ENCODE assay signal across 3 cellular contexts in the genomic region with DNA sequence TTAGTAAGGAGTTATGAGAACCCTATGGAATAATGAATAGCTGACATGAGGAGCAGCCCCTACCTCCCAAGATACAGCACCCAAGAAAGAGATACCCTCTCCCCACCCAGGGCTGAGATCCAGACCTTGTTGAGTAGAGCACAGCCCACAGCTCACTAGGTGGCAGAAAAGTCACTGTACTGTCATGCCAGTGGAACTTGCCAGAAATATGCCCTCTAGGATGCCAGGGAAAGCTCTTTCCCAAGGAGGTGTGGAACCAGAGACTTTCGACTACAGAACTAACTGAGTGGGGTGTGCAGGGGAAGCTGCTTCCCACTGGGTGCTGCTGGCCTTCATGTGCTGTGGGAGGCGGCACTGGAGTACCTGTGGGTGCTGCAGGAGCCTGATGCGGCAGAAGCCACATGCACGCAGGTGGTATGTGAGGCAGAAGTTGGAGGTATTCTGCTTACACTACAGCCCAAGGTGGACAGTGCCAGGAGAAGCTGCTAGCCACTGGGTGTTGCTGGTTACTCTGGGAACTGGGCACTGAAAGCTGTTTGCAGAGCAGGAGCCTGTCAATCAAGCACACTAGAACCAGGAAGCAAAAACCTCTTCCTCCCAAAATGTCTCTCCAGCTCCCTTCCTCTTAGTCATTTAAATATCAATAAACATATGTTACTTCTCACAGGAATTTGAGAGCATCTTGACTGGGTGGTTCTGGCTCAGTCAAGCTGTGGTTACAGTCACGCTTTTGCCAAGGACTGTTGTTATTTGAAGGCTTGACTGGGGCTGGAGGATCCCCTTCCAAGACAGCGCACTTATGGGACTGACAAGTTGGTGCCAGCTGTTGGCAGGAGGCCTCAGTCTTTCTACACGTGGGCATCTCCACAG.
TF ChIP-seq lines count a peak whose summit lies in the region.

No MANE protein-coding gene starts in this region.

TF ChIP-seq in SK-N-SH treated with all-trans-retinoic acid at 6 μM for 48 hours, 23 proteins besides CTCF, POLR2A, EP300 and RAD21:
- TF ChIP-seq ZNF565 (CRISPR knock-in tag; conservative IDR thresholded peaks at IDR 0.05; ENCODE audit: low read depth) (no peak), ZC3H10 (CRISPR knock-in tag; IDR thresholded peaks at IDR 0.05) (no peak), PPARA (CRISPR knock-in tag; IDR thresholded peaks at IDR 0.05; ENCODE audit: borderline replicate concordance) (no peak), ARNTL (CRISPR knock-in tag; IDR thresholded peaks at IDR 0.05; ENCODE audit: borderline replicate concordance, low read depth) (no peak), ISL1 (CRISPR knock-in tag; IDR thresholded peaks at IDR 0.05) (no peak), BACH2 (CRISPR knock-in tag; IDR thresholded peaks at IDR 0.05; ENCODE audit: borderline replicate concordance) (no peak), RARB (CRISPR knock-in tag; IDR thresholded peaks at IDR 0.05) (no peak), ESRRG (CRISPR knock-in tag; IDR thresholded peaks at IDR 0.05) (no peak), TCF4 (CRISPR knock-in tag; IDR thresholded peaks at IDR 0.05; ENCODE audit: borderline replicate concordance) (no peak), GLIS3 (CRISPR knock-in tag; IDR thresholded peaks at IDR 0.05) (no peak), SNAI2 (CRISPR knock-in tag; IDR thresholded peaks at IDR 0.05) (no peak), ZFP3 (CRISPR knock-in tag; IDR thresholded peaks at IDR 0.05) (no peak)
- TF ChIP-seq, protein P1, sequence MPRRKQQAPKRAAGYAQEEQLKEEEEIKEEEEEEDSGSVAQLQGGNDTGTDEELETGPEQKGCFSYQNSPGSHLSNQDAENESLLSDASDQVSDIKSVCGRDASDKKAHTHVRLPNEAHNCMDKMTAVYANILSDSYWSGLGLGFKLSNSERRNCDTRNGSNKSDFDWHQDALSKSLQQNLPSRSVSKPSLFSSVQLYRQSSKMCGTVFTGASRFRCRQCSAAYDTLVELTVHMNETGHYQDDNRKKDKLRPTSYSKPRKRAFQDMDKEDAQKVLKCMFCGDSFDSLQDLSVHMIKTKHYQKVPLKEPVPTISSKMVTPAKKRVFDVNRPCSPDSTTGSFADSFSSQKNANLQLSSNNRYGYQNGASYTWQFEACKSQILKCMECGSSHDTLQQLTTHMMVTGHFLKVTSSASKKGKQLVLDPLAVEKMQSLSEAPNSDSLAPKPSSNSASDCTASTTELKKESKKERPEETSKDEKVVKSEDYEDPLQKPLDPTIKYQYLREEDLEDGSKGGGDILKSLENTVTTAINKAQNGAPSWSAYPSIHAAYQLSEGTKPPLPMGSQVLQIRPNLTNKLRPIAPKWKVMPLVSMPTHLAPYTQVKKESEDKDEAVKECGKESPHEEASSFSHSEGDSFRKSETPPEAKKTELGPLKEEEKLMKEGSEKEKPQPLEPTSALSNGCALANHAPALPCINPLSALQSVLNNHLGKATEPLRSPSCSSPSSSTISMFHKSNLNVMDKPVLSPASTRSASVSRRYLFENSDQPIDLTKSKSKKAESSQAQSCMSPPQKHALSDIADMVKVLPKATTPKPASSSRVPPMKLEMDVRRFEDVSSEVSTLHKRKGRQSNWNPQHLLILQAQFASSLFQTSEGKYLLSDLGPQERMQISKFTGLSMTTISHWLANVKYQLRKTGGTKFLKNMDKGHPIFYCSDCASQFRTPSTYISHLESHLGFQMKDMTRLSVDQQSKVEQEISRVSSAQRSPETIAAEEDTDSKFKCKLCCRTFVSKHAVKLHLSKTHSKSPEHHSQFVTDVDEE (CRISPR knock-in tag; IDR thresholded peaks at IDR 0.05) = no peak
- TF ChIP-seq, protein P2, sequence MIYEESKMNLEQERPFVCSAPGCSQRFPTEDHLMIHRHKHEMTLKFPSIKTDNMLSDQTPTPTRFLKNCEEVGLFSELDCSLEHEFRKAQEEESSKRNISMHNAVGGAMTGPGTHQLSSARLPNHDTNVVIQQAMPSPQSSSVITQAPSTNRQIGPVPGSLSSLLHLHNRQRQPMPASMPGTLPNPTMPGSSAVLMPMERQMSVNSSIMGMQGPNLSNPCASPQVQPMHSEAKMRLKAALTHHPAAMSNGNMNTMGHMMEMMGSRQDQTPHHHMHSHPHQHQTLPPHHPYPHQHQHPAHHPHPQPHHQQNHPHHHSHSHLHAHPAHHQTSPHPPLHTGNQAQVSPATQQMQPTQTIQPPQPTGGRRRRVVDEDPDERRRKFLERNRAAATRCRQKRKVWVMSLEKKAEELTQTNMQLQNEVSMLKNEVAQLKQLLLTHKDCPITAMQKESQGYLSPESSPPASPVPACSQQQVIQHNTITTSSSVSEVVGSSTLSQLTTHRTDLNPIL (CRISPR knock-in tag; IDR thresholded peaks at IDR 0.05; ENCODE audit: low read depth) = no peak

TF ChIP-seq in SK-N-SH, 30 proteins besides CTCF, POLR2A, EP300 and RAD21:
- TF ChIP-seq YY1 (IDR thresholded peaks at IDR 0.05; ENCODE audit: low read depth) = no peak
- TF ChIP-seq FOXJ3 (CRISPR knock-in tag; IDR thresholded peaks at IDR 0.05) = no peak
- TF ChIP-seq TCF12 (IDR thresholded peaks at IDR 0.05) = no peak
- no peak for TF ChIP-seq RXRA (IDR thresholded peaks at IDR 0.05; ENCODE audit: borderline replicate concordance, low read depth)
- no peak for TF ChIP-seq FOSL2 (IDR thresholded peaks at IDR 0.05; ENCODE audit: borderline replicate concordance, low read depth)
- TF ChIP-seq, protein P3, sequence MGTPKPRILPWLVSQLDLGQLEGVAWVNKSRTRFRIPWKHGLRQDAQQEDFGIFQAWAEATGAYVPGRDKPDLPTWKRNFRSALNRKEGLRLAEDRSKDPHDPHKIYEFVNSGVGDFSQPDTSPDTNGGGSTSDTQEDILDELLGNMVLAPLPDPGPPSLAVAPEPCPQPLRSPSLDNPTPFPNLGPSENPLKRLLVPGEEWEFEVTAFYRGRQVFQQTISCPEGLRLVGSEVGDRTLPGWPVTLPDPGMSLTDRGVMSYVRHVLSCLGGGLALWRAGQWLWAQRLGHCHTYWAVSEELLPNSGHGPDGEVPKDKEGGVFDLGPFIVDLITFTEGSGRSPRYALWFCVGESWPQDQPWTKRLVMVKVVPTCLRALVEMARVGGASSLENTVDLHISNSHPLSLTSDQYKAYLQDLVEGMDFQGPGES (IDR thresholded peaks at IDR 0.05; ENCODE audit: low read depth, low read length) = no peak
- no peak for TF ChIP-seq GABPA (IDR thresholded peaks at IDR 0.05; ENCODE audit: low read depth)
- no peak for TF ChIP-seq EZH2phosphoT487 (IDR thresholded peaks at IDR 0.05; ENCODE audit: borderline replicate concordance, low read depth)
- TF ChIP-seq SMC3 (IDR thresholded peaks at IDR 0.05; ENCODE audit: low read depth, low read length) = no peak
- TF ChIP-seq, protein P4, sequence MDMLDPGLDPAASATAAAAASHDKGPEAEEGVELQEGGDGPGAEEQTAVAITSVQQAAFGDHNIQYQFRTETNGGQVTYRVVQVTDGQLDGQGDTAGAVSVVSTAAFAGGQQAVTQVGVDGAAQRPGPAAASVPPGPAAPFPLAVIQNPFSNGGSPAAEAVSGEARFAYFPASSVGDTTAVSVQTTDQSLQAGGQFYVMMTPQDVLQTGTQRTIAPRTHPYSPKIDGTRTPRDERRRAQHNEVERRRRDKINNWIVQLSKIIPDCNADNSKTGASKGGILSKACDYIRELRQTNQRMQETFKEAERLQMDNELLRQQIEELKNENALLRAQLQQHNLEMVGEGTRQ (IDR thresholded peaks at IDR 0.05; ENCODE audit: borderline replicate concordance, low read depth, low read length) = no peak
- TF ChIP-seq, protein P5, sequence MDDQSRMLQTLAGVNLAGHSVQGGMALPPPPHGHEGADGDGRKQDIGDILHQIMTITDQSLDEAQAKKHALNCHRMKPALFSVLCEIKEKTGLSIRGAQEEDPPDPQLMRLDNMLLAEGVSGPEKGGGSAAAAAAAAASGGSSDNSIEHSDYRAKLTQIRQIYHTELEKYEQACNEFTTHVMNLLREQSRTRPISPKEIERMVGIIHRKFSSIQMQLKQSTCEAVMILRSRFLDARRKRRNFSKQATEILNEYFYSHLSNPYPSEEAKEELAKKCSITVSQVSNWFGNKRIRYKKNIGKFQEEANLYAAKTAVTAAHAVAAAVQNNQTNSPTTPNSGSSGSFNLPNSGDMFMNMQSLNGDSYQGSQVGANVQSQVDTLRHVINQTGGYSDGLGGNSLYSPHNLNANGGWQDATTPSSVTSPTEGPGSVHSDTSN (IDR thresholded peaks at IDR 0.05) = no peak
- no peak for TF ChIP-seq FOXM1 (IDR thresholded peaks at IDR 0.05; ENCODE audit: low read depth)

TF ChIP-seq in endothelial cell of umbilical vein, 7 proteins besides CTCF, POLR2A, EP300 and RAD21:
- TF ChIP-seq POLR2AphosphoS5 (IDR thresholded peaks at IDR 0.05; ENCODE audit: insufficient read depth, low read depth, low read length) (no peak), GATA2 (IDR thresholded peaks at IDR 0.05; ENCODE audit: insufficient read depth, insufficient read length, low read depth, low read length) (no peak), EZH2 (IDR thresholded peaks at IDR 0.05; ENCODE audit: borderline replicate concordance, low read depth, low read length, severe bottlenecking) (no peak), FOS (IDR thresholded peaks at IDR 0.05; ENCODE audit: borderline replicate concordance, insufficient read depth, low read length) (no peak), JUN (IDR thresholded peaks at IDR 0.05; ENCODE audit: borderline replicate concordance, insufficient read depth, insufficient read length, low read depth) (no peak), MYC (IDR thresholded peaks at IDR 0.05; ENCODE audit: low read depth, low read length) (no peak)
- TF ChIP-seq, protein P6, sequence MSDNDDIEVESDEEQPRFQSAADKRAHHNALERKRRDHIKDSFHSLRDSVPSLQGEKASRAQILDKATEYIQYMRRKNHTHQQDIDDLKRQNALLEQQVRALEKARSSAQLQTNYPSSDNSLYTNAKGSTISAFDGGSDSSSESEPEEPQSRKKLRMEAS (IDR thresholded peaks at IDR 0.05; ENCODE audit: insufficient read depth, insufficient read length) = no peak
